ENCODE assay signal across 11 cellular contexts in the genomic region with DNA sequence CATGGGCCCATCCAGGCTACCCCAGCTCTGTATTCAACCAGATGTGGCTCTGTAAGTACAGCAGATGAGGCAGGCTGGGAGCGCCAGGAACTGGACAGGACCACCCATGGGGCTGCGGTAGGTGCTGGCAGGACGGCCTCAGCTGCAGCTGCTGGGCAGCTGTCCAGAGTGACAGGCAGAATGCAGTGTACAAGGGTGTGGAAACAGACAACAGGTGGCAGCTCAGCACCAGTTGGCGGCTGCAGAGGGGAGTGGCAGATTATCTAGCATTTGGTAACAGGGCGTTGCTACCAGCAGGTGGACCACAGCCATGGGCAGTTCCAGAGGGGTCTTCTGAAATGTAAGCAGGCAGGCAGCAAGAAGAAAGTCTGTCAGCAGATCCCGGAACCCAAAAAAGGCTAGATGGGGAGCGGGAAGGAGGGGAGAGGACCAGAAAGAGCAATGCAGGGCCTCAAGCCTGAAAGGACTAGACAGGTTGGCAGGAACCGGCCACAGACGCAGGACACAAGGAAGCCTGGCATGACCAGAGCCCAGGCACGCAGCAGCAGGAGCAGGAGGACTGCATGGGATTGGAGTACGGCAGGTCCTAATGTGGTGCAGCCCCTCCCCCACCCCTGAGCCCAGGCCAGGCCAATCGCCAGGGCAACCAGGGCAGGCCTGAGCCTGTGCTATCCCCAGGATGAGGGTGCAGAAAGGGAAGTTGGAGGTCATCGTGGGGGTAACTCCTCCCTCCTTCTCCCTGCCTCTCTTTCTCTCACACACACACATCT. TPM values are rescaled to one million over a fixed set of nuclear protein-coding genes. Genes with fewer than 3 reads are reported as not detected.
DNase-seq lines count a peak whose midpoint lies in the region; ATAC-seq and TF ChIP-seq lines count a peak whose summit lies in the region.
"Had no signal": no experiment of that assay in that cellular context is flagged by ENCODE, and none has a peak within 500 bp of the region (broad histone marks: within the 10 kb centered on the region; RNA-seq: fewer than 3 reads in every experiment).

No MANE protein-coding gene starts in this region.

- H3K4me2 ChIP-seq in smooth muscle cell = no peak overlapping the region

- intact Hi-C loops in body of pancreas (cut with DNase I) = no loop called here

- H3K9me3 ChIP-seq in body of pancreas (no peaks in the 10 kb centered on the region), smooth muscle cell (replicated peaks; ENCODE audit: low read depth) (no peaks in the 10 kb centered on the region)

- H3K27me3 ChIP-seq in body of pancreas (no peaks in the 10 kb centered on the region), smooth muscle cell (ENCODE audit: low read depth) (no peaks in the 10 kb centered on the region)

- peak; percentile 24 for ATAC-seq in body of pancreas
- ATAC-seq in stimulated activated naive CD8-positive, alpha-beta T cell treated with anti-CD3 and anti-CD28 coated beads, Interleukin-15, amount 100 ng/mL, for 72 hours = no peak
- ATAC-seq: naive thymus-derived CD8-positive, alpha-beta T cell had no signal

- no peaks in the 10 kb centered on the region for H4K20me1 ChIP-seq in smooth muscle cell (ENCODE audit: low read depth)

- no peak overlapping the region for H3K9ac ChIP-seq in smooth muscle cell (ENCODE audit: low read depth)

- peak overlapping the region; percentile 76 to 97 (median 87) for H3K27ac Mint-ChIP-seq in nephron
- H3K27ac Mint-ChIP-seq in stimulated activated naive CD8-positive, alpha-beta T cell treated with anti-CD3 and anti-CD28 coated beads, Interleukin-15, amount 100 ng/mL, for 72 hours = no peak overlapping the region
- H3K27ac Mint-ChIP-seq: naive thymus-derived CD8-positive, alpha-beta T cell had no signal

- H3K36me3 ChIP-seq in body of pancreas (replicated peaks in 1 of 2; ENCODE audit: insufficient read depth in 1 of 2, low read depth in 2 of 2) (no peaks in the 10 kb centered on the region), smooth muscle cell (ENCODE audit: low read depth) (no peaks in the 10 kb centered on the region)

- TF ChIP-seq CTCF in body of pancreas (IDR thresholded peaks at IDR 0.05) (no peak), nephron (IDR thresholded peaks at IDR 0.05; ENCODE audit: unreplicated experiment in 3 of 3) (no peak), smooth muscle cell (IDR thresholded peaks at IDR 0.05; ENCODE audit: borderline replicate concordance, insufficient read depth, poor library complexity, severe bottlenecking) (no peak)

- DNase-seq in DMS153 (lab: John Stamatoyannopoulos, UW) = peak; percentile 33
- peak; percentile 56 for DNase-seq in NCI-H510A (lab: John Stamatoyannopoulos, UW)
- DNase-seq in body of pancreas = peak in 1 of 4 donors; percentile 22
- no peak for DNase-seq in cerebellar cortex (ENCODE audit: low spot score)
- no peak for DNase-seq in stimulated activated naive CD8-positive, alpha-beta T cell treated with anti-CD3 and anti-CD28 coated beads, Interleukin-15, amount 100 ng/mL, for 72 hours
- no peak for DNase-seq in smooth muscle cell (lab: John Stamatoyannopoulos, UW; ENCODE audit: unreplicated experiment)
- no peak for DNase-seq in Ammon's horn (ENCODE audit: low spot score)
- DNase-seq: activated naive CD4-positive, alpha-beta T cell treated with anti-CD3 and anti-CD28 coated beads, Interleukin-2, amount 50 U/mL, for 16 hours; naive thymus-derived CD8-positive, alpha-beta T cell; NCI-H1048 had no signal

- no peaks in the 10 kb centered on the region for H3K36me3 Mint-ChIP-seq in nephron (ENCODE audit: low read depth)
- H3K36me3 Mint-ChIP-seq: naive thymus-derived CD8-positive, alpha-beta T cell had no signal

- peaks cover 61% of the 10 kb centered on the region for H3K4me1 Mint-ChIP-seq in nephron
- no peaks in the 10 kb centered on the region for H3K4me1 Mint-ChIP-seq in stimulated activated naive CD8-positive, alpha-beta T cell treated with anti-CD3 and anti-CD28 coated beads, Interleukin-15, amount 100 ng/mL, for 72 hours
- H3K4me1 Mint-ChIP-seq: naive thymus-derived CD8-positive, alpha-beta T cell had no signal

- H3K4me3 ChIP-seq in body of pancreas = no peak overlapping the region
- no peak overlapping the region for H3K4me3 ChIP-seq in smooth muscle cell

- WGBS in body of pancreas, 2 donors = 70 to 75% methylated on average over 13 of the region's 13 CpGs
- WGBS in smooth muscle cell (ENCODE audit: low lambda C conversion rate) = 81% methylated on average over 13 of the region's 13 CpGs

- no peaks in the 10 kb centered on the region for H3F3A ChIP-seq in smooth muscle cell (ENCODE audit: low read depth)

- H3K4me3 Mint-ChIP-seq in nephron = peak overlapping the region in 2 of 3 experiments; percentile 54 to 64
- no peak overlapping the region for H3K4me3 Mint-ChIP-seq in stimulated activated naive CD8-positive, alpha-beta T cell treated with anti-CD3 and anti-CD28 coated beads, Interleukin-15, amount 100 ng/mL, for 72 hours
- H3K4me3 Mint-ChIP-seq: naive thymus-derived CD8-positive, alpha-beta T cell had no signal

- no peak overlapping the region for H3K27ac ChIP-seq in body of pancreas
- H3K27ac ChIP-seq in smooth muscle cell (ENCODE audit: low read depth) = no peak overlapping the region

- H3K27me3 Mint-ChIP-seq in nephron (ENCODE audit: low read depth) = peaks cover 17% of the 10 kb centered on the region
- H3K27me3 Mint-ChIP-seq in stimulated activated naive CD8-positive, alpha-beta T cell treated with anti-CD3 and anti-CD28 coated beads, Interleukin-15, amount 100 ng/mL, for 72 hours = peaks cover 43% of the 10 kb centered on the region

- H3K9me3 Mint-ChIP-seq in nephron = no peaks in the 10 kb centered on the region
- peaks cover 0 to 8% of the 10 kb centered on the region in 2 donors for H3K9me3 Mint-ChIP-seq in stimulated activated naive CD8-positive, alpha-beta T cell treated with anti-CD3 and anti-CD28 coated beads, Interleukin-15, amount 100 ng/mL, for 72 hours

- H3K79me2 ChIP-seq in smooth muscle cell (ENCODE audit: low read depth) = no peaks in the 10 kb centered on the region

- no peak for TF ChIP-seq POLR2A in body of pancreas (IDR thresholded peaks at IDR 0.05)

- H2AFZ ChIP-seq in smooth muscle cell (ENCODE audit: low read depth) = no peak overlapping the region

- H3K4me1 ChIP-seq in body of pancreas (peaks cover 11% of the 10 kb centered on the region), smooth muscle cell (ENCODE audit: low read depth) (peaks cover 6% of the 10 kb centered on the region)

RNA-seq across cellular contexts. Expression of gene PKDCC, which starts 24.7 kb away (rescaled TPM):
- total RNA-seq in body of pancreas = 10 to 100 TPM; 25.7 to 93.9 TPM
- 15.2 and 22.9 TPM in 2 replicates for total RNA-seq in smooth muscle cell
- 5.1 and 12.2 TPM in 2 replicates for polyA plus RNA-seq in smooth muscle cell
- total RNA-seq: naive thymus-derived CD8-positive, alpha-beta T cell had no signal
- polyA plus RNA-seq: naive thymus-derived CD8-positive, alpha-beta T cell had no signal

Comparison
In these comparisons a context has a peak if more than half of its experiments do, and no peak if none do; other contexts are left out.
1. DNase-seq: peak in DMS153 (single experiment) and NCI-H510A (single experiment); none in cerebellar cortex (single experiment), stimulated activated naive CD8-positive, alpha-beta T cell treated with anti-CD3 and anti-CD28 coated beads, Interleukin-15, amount 100 ng/mL, for 72 hours (0 of 2), smooth muscle cell (single experiment) and Ammon's horn (single experiment).
2. H3K27ac Mint-ChIP-seq: peak in nephron (3 of 3); none in stimulated activated naive CD8-positive, alpha-beta T cell treated with anti-CD3 and anti-CD28 coated beads, Interleukin-15, amount 100 ng/mL, for 72 hours (0 of 2).
3. H3K4me3 Mint-ChIP-seq: peak in nephron (2 of 3); none in stimulated activated naive CD8-positive, alpha-beta T cell treated with anti-CD3 and anti-CD28 coated beads, Interleukin-15, amount 100 ng/mL, for 72 hours (0 of 2).